Comparison of ENCODE assay signal across 8 cellular contexts in the genomic region with DNA sequence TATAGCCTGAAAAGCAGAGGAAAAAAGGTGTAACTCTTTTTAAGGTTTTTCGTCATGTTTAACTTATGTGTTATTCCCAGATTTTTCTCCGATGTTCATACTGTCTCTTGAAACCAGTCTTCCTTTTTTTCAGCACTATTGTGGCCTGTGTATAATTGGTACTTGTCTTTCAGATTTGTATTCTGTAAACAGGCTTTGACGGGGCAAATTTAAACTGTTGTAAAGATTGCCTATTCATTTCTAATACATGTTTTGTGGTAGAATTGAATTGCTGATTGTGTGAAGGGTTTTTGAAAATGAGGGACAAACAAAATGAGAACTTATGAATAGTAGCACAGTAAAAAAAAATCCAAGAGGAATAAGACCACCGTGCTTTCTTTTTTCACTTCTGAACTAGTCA. TPM values are rescaled to one million over a fixed set of nuclear protein-coding genes. Genes with fewer than 3 reads are reported as not detected.
DNase-seq lines count a peak whose midpoint lies in the region; ATAC-seq, FAIRE-seq and TF ChIP-seq lines count a peak whose summit lies in the region.

No MANE protein-coding gene starts in this region.

- DNase-seq in A673 (ENCODE audit: low spot score) (no peak), GM12892 (ENCODE audit: insufficient read length) (no peak), amniotic stem cell (lab: John Stamatoyannopoulos, UW) (no peak), AG20443 (ENCODE audit: low spot score) (no peak)
- DNase-seq in activated naive CD8-positive, alpha-beta T cell treated with anti-CD3 and anti-CD28 coated beads for 36 hours: no peak
- DNase-seq in stimulated activated CD4-positive, alpha-beta T cell treated with anti-CD3 and anti-CD28 coated beads, Interleukin-4, amount 100 ng/mL, for 4 hours: no peak

- H3K27ac ChIP-seq in A673 (ENCODE audit: low read depth, low read length, poor library complexity, severe bottlenecking): no peak overlapping the region
- H3K27ac ChIP-seq in mesodermal cell (ENCODE audit: low read depth, low read length, severe bottlenecking): peak overlapping the region; percentile 75

- 100% methylated on average over 2 of the region's 4 CpGs; no CpG with 5 or more reads in 1 of the 2 experiments for WGBS in mesodermal cell (ENCODE audit: insufficient coverage in 2 of 2), 2 experiments

- intact Hi-C loops in A673 (cut with micrococcal nuclease; ENCODE audit: unreplicated experiment): no loop called here

- TSS peak; percentile 19 for BruUV-seq in A673 (replicated peaks; lab: Mats Ljungman, UMichigan)

- peak overlapping the region; percentile 80 for H3K27ac Mint-ChIP-seq in activated naive CD8-positive, alpha-beta T cell treated with anti-CD3 and anti-CD28 coated beads for 36 hours

- POLR2A ChIA-PET in A673 (lab: Charles Lee; ENCODE audit: low non-redundant PET): no interaction called here

- H3K4me1 ChIP-seq in A673 (ENCODE audit: insufficient read depth, low read length, poor library complexity, severe bottlenecking) (peaks cover 44% of the 10 kb centered on the region), mesodermal cell (ENCODE audit: control insufficient read depth, insufficient read depth, low read length, poor library complexity, severe bottlenecking) (peaks cover 41% of the 10 kb centered on the region)

- peaks cover 36% of the 10 kb centered on the region for H3K36me3 Mint-ChIP-seq in activated naive CD8-positive, alpha-beta T cell treated with anti-CD3 and anti-CD28 coated beads for 36 hours

- no peak for TF ChIP-seq POLR2A in GM12892 (IDR thresholded peaks at IDR 0.05; ENCODE audit: low read depth, low read length)

- H3K9me3 ChIP-seq in A673 (ENCODE audit: low read depth, low read length, poor library complexity, severe bottlenecking) (no peaks in the 10 kb centered on the region), mesodermal cell (ENCODE audit: control insufficient read depth, low read length) (no peaks in the 10 kb centered on the region)

- H3K36me3 ChIP-seq in A673 (ENCODE audit: insufficient read depth, low read length, poor library complexity, severe bottlenecking) (no peaks in the 10 kb centered on the region), mesodermal cell (ENCODE audit: control insufficient read depth, insufficient read depth, low read length) (peaks cover 7% of the 10 kb centered on the region)

- peak overlapping the region; percentile 48 for H3K4me3 Mint-ChIP-seq in activated naive CD8-positive, alpha-beta T cell treated with anti-CD3 and anti-CD28 coated beads for 36 hours

- H3K27me3 Mint-ChIP-seq in activated naive CD8-positive, alpha-beta T cell treated with anti-CD3 and anti-CD28 coated beads for 36 hours: no peaks in the 10 kb centered on the region

- CTCF ChIA-PET in A673 (lab: Charles Lee): interaction anchor here (1.3 to 2.7 kb wide), 2 partner anchors 12 to 117 kb away, joined by 4 to 17 read pairs; no protein-coding TSS in a partner anchor

- peak; percentile 87 for FAIRE-seq in GM12892 (lab: Jason Lieb, UNC)

- ATAC-seq in activated CD4-positive, CD25-positive, alpha-beta regulatory T cell treated with anti-CD3 and anti-CD28 coated beads, Interleukin-2, amount 50 U/mL, for 24 hours: no peak

- H3K4me1 Mint-ChIP-seq in activated naive CD8-positive, alpha-beta T cell treated with anti-CD3 and anti-CD28 coated beads for 36 hours: peaks cover 77% of the 10 kb centered on the region

- H3K27me3 ChIP-seq in A673 (replicated peaks; ENCODE audit: insufficient read depth, low read depth, low read length, poor library complexity): no peaks in the 10 kb centered on the region

- no peak overlapping the region for H3K4me3 ChIP-seq in A673 (ENCODE audit: low read depth, low read length, poor library complexity, severe bottlenecking)
- H3K4me3 ChIP-seq in mesodermal cell (ENCODE audit: extremely low read depth, insufficient read depth, low read length, poor library complexity, severe bottlenecking): no peak overlapping the region

- H3K9me3 Mint-ChIP-seq in activated naive CD8-positive, alpha-beta T cell treated with anti-CD3 and anti-CD28 coated beads for 36 hours: peaks cover 7% of the 10 kb centered on the region

- TF ChIP-seq CTCF in A673 (conservative IDR thresholded peaks at IDR 0.05; ENCODE audit: low read depth, low read length): no peak

RNA-seq across cellular contexts. Expression of gene AKAP13, which starts 33.6 kb away (rescaled TPM):
- 53.3 and 54.5 TPM in 2 replicates for total RNA-seq in A673 (2021)
- 49.4 TPM for polyA plus RNA-seq in GM12892 (2012; ENCODE audit: missing spikeins)
- 10 to 100 TPM; 83.2 to 85.2 TPM for total RNA-seq in activated naive CD8-positive, alpha-beta T cell treated with anti-CD3 and anti-CD28 coated beads for 36 hours
- 51.9 TPM for polyA plus RNA-seq in mesodermal cell (2013, experiment 1 of 2)
- polyA plus RNA-seq in mesodermal cell (2013, experiment 2 of 2): 31.0 TPM
